ENCODE assay signal across 19 cellular contexts in genomic region chr11:82857145-82857544, GRCh38.
"Had no signal": no experiment of that assay in that cellular context is flagged by ENCODE, and none has a peak within 500 bp of the region (broad histone marks: within the 10 kb centered on the region; RNA-seq: fewer than 3 reads in every experiment).

No MANE protein-coding gene starts in this region.

- DNase-seq: KBM-7, NCI-H1092, NCI-H1105 treated with DMSO at 0.1 percent for 48 hours, NCI-H1417 treated with DMSO at 0.1 percent for 48 hours, NCI-H146, NCI-H1694 treated with DMSO at 0.1 percent for 48 hours, NCI-H1930, NCI-H2081, NCI-H2107, NCI-H2227 treated with DMSO at 0.1 percent for 48 hours, NCI-H524, NCI-H526 treated with DMSO at 0.1 percent for 48 hours, NCI-H774, Peyer's patch, RPMI8226, SHP77, T-helper 1 cell, T-helper 17 cell had no signal

- H3K36me3 ChIP-seq: Peyer's patch had no signal

- H3K27ac ChIP-seq: Peyer's patch had no signal

- H3K27me3 ChIP-seq: Peyer's patch had no signal

- H3K4me1 ChIP-seq: Peyer's patch had no signal

- H3K4me3 ChIP-seq: Peyer's patch had no signal

- ATAC-seq: SK-N-SH treated with all-trans-retinoic acid at 6 μM for 48 hours, T-helper 17 cell had no signal

- H3K9me3 ChIP-seq: Peyer's patch had no signal
